Comparison of ENCODE assay signal across 10 cellular contexts in the genomic region with DNA sequence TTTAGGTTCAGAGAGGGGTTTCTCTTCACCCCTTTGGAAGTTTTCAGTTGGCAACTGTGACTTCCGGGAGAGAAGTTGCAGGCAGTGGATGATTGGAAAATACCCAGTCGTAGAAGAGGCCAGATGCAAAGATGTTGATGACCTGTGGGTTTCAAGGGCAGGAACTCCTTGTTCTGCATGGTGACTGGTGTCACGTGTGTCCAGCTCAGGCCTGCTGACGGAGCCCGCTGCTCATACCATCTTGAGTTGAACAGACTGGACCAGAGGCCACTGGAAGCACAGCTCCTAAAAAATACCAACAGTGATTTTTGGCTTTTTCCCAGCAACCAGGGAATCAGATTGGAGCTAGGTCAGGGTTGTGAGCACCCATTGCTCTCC.
A peak's percentile ranks its signal among the peaks of the same experiment; 100 is the strongest.
DNase-seq lines count a peak whose midpoint lies in the region; ATAC-seq and TF ChIP-seq lines count a peak whose summit lies in the region.
"Had no signal": no experiment of that assay in that cellular context is flagged by ENCODE, and none has a peak within 500 bp of the region (broad histone marks: within the 10 kb centered on the region; RNA-seq: fewer than 3 reads in every experiment).

No MANE protein-coding gene starts in this region.

- TF ChIP-seq EP300 in upper lobe of left lung (IDR thresholded peaks at IDR 0.05): peak in 2 of 4 donors; percentile 38 to 68

- H3K4me1 ChIP-seq in esophagus (ENCODE audit: control insufficient read depth in 2 of 2, insufficient read depth in 2 of 2, low read length in 1 of 2) (peaks cover 2 to 9% of the 10 kb centered on the region in 2 donors), mesenchymal stem cell (ENCODE audit: control insufficient read depth, insufficient read depth, low read depth, low read length) (peaks cover 3% of the 10 kb centered on the region), upper lobe of left lung (peaks cover 10 to 18% (median 15%) of the 10 kb centered on the region in 4 donors)

- no peak overlapping the region for H3K14ac ChIP-seq in mesenchymal stem cell (ENCODE audit: low read length in 2 of 2)

- no peak overlapping the region for H2AK5ac ChIP-seq in mesenchymal stem cell (ENCODE audit: low read length, severe bottlenecking)

- no peak overlapping the region for H3K4me2 ChIP-seq in mesenchymal stem cell (ENCODE audit: low read length, poor library complexity, severe bottlenecking)

- no peak overlapping the region for H3K18ac ChIP-seq in mesenchymal stem cell (ENCODE audit: low read depth in 1 of 2, low read length in 2 of 2)

- no peaks in the 10 kb centered on the region for H3K36me3 ChIP-seq in esophagus (ENCODE audit: control insufficient read depth in 2 of 2, insufficient read depth in 2 of 2, low read length in 1 of 2)
- H3K36me3 ChIP-seq in mesenchymal stem cell (ENCODE audit: control insufficient read depth in 1 of 2, insufficient read depth in 2 of 2, low read depth in 1 of 2, low read length in 2 of 2): no peaks in the 10 kb centered on the region
- H3K36me3 ChIP-seq in upper lobe of left lung: no peaks in the 10 kb centered on the region

- ATAC-seq in upper lobe of left lung (ENCODE audit: low FRiP score in 2 of 2) (peak in 1 of 2 donors; percentile 56), esophagus mucosa (no peak)

- H3K27me3 ChIP-seq in esophagus (ENCODE audit: control insufficient read depth in 1 of 2, insufficient read depth in 2 of 2, low read length in 2 of 2) (no peaks in the 10 kb centered on the region), mesenchymal stem cell (ENCODE audit: control insufficient read depth in 1 of 2, insufficient read depth in 1 of 2, low read length in 2 of 2) (no peaks in the 10 kb centered on the region), upper lobe of left lung (no peaks in the 10 kb centered on the region)

- H2BK120ac ChIP-seq in mesenchymal stem cell (ENCODE audit: low read depth, low read length): no peak overlapping the region

- no peaks in the 10 kb centered on the region for H3K9me3 ChIP-seq in esophagus (ENCODE audit: control insufficient read depth in 2 of 2, insufficient read depth in 1 of 2, low read depth in 1 of 2, low read length in 1 of 2)
- H3K9me3 ChIP-seq in mesenchymal stem cell (ENCODE audit: control insufficient read depth, low read length): no peaks in the 10 kb centered on the region
- no peaks in the 10 kb centered on the region for H3K9me3 ChIP-seq in upper lobe of left lung

- H3K79me1 ChIP-seq in mesenchymal stem cell (replicated peaks; ENCODE audit: low read length, poor library complexity, severe bottlenecking): no peaks in the 10 kb centered on the region

- H4K8ac ChIP-seq in mesenchymal stem cell (ENCODE audit: low read length): no peak overlapping the region

- no peak overlapping the region for H2AFZ ChIP-seq in mesenchymal stem cell (ENCODE audit: low read depth, low read length)

- WGBS in esophagus, 2 donors: 44 to 46% methylated on average over 5 of the region's 5 CpGs
- WGBS in mesenchymal stem cell: 92% methylated on average over 5 of the region's 5 CpGs
- 46% methylated on average over 5 of the region's 5 CpGs for WGBS in upper lobe of left lung, 2 donors

- no peak overlapping the region for H4K91ac ChIP-seq in mesenchymal stem cell (ENCODE audit: low read length)

- H2BK5ac ChIP-seq in mesenchymal stem cell (ENCODE audit: low read depth, low read length, poor library complexity, severe bottlenecking): no peak overlapping the region

- H3K4me3 ChIP-seq in esophagus (ENCODE audit: low read depth in 1 of 2, low read length in 2 of 2) (no peak overlapping the region), mesenchymal stem cell (ENCODE audit: insufficient read depth in 1 of 2, low read depth in 1 of 2, low read length in 2 of 2) (peak overlapping the region in 1 of 2 experiments; percentile 52), upper lobe of left lung (peak overlapping the region in 1 of 4 donors; percentile 8)

- peak in 1 of 4 donors; percentile 22 for TF ChIP-seq POLR2A in upper lobe of left lung (IDR thresholded peaks at IDR 0.05)

- H2BK12ac ChIP-seq in mesenchymal stem cell (ENCODE audit: low read length in 2 of 2): no peak overlapping the region

- no peak overlapping the region for H3K23ac ChIP-seq in mesenchymal stem cell (ENCODE audit: low read length in 2 of 2)

- DNase-seq in RPMI7951 (ENCODE audit: low read depth): peak; percentile 89
- DNase-seq in mesenchymal stem cell: no peak
- DNase-seq in upper lobe of left lung: peak in 1 of 2 donors; percentile 50
- no peak for DNase-seq in NCI-H2171 treated with DMSO at 0.1 percent for 48 hours (lab: John Stamatoyannopoulos, UW)
- no peak for DNase-seq in COR-L47 (lab: John Stamatoyannopoulos, UW)
- no peak for DNase-seq in mesenteric fat pad (ENCODE audit: low spot score)
- DNase-seq: foreskin melanocyte; stimulated activated CD4-positive, alpha-beta T cell treated with anti-CD3 and anti-CD28 coated beads, Interleukin-12 subunit alpha, Interleukin-12 subunit beta, amount 100 ng/mL, for 4 hours had no signal

- no peak overlapping the region for H2BK15ac ChIP-seq in mesenchymal stem cell (ENCODE audit: low read depth, poor library complexity, severe bottlenecking)

- H3K4ac ChIP-seq in mesenchymal stem cell (ENCODE audit: low read depth in 1 of 2, low read length in 2 of 2): no peak overlapping the region

- H3K9ac ChIP-seq in mesenchymal stem cell (ENCODE audit: low read length): peak overlapping the region; percentile 92

- peak overlapping the region; percentile 72 for H3K27ac ChIP-seq in esophagus (ENCODE audit: low read depth in 2 of 2, low read length in 1 of 2)
- H3K27ac ChIP-seq in mesenchymal stem cell (ENCODE audit: low read length, poor library complexity, severe bottlenecking): no peak overlapping the region
- H3K27ac ChIP-seq in upper lobe of left lung: peak overlapping the region; percentile 58 to 82 (median 76)

- TF ChIP-seq CTCF in upper lobe of left lung (IDR thresholded peaks at IDR 0.05): no peak
